ENCODE assay signal across 1 cellular context in genomic region chr7:152597514-152597913, GRCh38.
TF ChIP-seq lines count a peak whose summit lies in the region.

No MANE protein-coding gene starts in this region.

TF ChIP-seq in K562, 482 proteins besides CTCF, POLR2A, EP300 and RAD21:
- TF ChIP-seq, protein P1, sequence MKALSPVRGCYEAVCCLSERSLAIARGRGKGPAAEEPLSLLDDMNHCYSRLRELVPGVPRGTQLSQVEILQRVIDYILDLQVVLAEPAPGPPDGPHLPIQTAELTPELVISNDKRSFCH (CRISPR knock-in tag; IDR thresholded peaks at IDR 0.05): no peak
- TF ChIP-seq, protein P1 (tag; IDR thresholded peaks at IDR 0.05): no peak
- peak; percentile 81 for TF ChIP-seq EGR1 (conservative IDR thresholded peaks at IDR 0.05)
- peak; percentile 33 to 41; a peak in 3 of 4 replicates for TF ChIP-seq NRF1 (conservative IDR thresholded peaks at IDR 0.05 in 1 of 2, IDR thresholded peaks at IDR 0.05 in 1 of 2)
- peak; percentile 40 for TF ChIP-seq ZFP36 (IDR thresholded peaks at IDR 0.05; ENCODE audit: low read depth, low read length, partially characterized antibody)
